ENCODE assay signal across 16 cellular contexts in the genomic region with DNA sequence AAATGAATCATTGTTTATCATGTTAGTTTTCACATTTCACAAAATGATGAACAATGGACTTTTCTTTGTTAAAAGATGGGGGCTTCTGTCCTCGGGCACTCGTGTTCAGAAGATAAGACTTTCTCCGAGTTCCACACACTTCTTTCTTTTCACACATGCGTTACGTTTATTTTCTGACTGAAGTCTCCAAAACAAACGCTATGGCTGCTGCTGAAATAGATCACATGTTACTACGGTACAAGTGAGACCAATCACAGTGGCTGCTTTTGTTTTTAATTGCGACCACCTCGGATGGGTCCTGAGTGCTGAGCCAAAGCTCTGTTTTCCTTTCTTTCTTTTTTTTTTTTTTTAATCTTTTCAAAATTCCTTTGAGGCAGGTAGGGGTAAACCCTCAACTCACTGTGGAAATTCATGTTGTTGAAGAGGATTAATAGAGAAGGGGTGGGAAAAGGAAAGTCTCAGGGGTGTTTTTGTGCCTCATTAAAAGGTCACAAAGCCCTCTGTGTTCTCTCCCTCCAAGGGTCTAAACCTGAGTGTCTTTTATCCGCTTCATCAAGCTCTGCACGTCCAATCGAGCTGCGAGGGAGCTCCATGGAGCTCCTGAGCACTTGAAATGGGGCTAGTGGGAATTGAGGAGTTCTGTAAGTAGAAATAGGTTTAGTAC. TPM values are rescaled to one million over a fixed set of nuclear protein-coding genes. Genes with fewer than 3 reads are reported as not detected.
A peak's percentile ranks its signal among the peaks of the same experiment; 100 is the strongest.
DNase-seq lines count a peak whose midpoint lies in the region; ATAC-seq and TF ChIP-seq lines count a peak whose summit lies in the region.
"Had no signal": no experiment of that assay in that cellular context is flagged by ENCODE, and none has a peak within 500 bp of the region (broad histone marks: within the 10 kb centered on the region; RNA-seq: fewer than 3 reads in every experiment).

No MANE protein-coding gene starts in this region.

- CTCF ChIA-PET in AG04450 (lab: Charles Lee): no interaction called here

- no peaks in the 10 kb centered on the region for H3K27me3 ChIP-seq in AG04450 (ENCODE audit: control insufficient read depth, insufficient read depth, low read length)
- H3K27me3 ChIP-seq: foreskin keratinocyte, stomach had no signal

- peaks cover 5% of the 10 kb centered on the region; the same call in 1 of the 2 replicates for H3K9me3 ChIP-seq in AG04450 (ENCODE audit: control insufficient read depth, insufficient read depth, low read length)
- H3K9me3 ChIP-seq in mesodermal cell (ENCODE audit: control insufficient read depth, low read length): peaks cover 10% of the 10 kb centered on the region
- H3K9me3 ChIP-seq: stomach had no signal

- peaks cover 47% of the 10 kb centered on the region for H3K4me1 ChIP-seq in mesodermal cell (ENCODE audit: control insufficient read depth, insufficient read depth, low read length, poor library complexity, severe bottlenecking)

- peaks cover 5% of the 10 kb centered on the region for H3K27me3 Mint-ChIP-seq in glutamatergic neuron (ENCODE audit: unreplicated experiment)

- in situ Hi-C loops in G401 (cut with HindIII; ENCODE audit: low sequenced_read_pairs): loop anchor here (5.0 kb wide), 1 partner anchor 76 kb away; no protein-coding TSS in a partner anchor

- H3K4me1 Mint-ChIP-seq in glutamatergic neuron (ENCODE audit: low read depth, unreplicated experiment): peaks cover 5% of the 10 kb centered on the region

- H3K4me3 ChIP-seq in AG04450 (ENCODE audit: low read depth, low read length) (no peak overlapping the region), mesodermal cell (ENCODE audit: extremely low read depth, insufficient read depth, low read length, poor library complexity, severe bottlenecking) (no peak overlapping the region)
- H3K4me3 ChIP-seq: stomach had no signal

- POLR2A ChIA-PET in AG04450 (lab: Yijun Ruan, JAX): interaction anchor here (0.8 to 1.3 kb wide), 3 partner anchors 21 to 196 kb away, joined by 3 to 7 read pairs (median 4); no protein-coding TSS in a partner anchor

- no peaks in the 10 kb centered on the region for H3K9me3 Mint-ChIP-seq in glutamatergic neuron (ENCODE audit: unreplicated experiment)

- no peak for ATAC-seq in HG03378 (IDR thresholded peaks at IDR 0.05; ENCODE audit: unreplicated experiment)
- ATAC-seq: foreskin keratinocyte, left lobe of liver, Panc1 had no signal

- peaks cover 6% of the 10 kb centered on the region for H3K36me3 Mint-ChIP-seq in glutamatergic neuron (ENCODE audit: unreplicated experiment)

- no peak for TF ChIP-seq CTCF in AG04450 (IDR thresholded peaks at IDR 0.05; ENCODE audit: low read depth, low read length)
- TF ChIP-seq CTCF in glutamatergic neuron (IDR thresholded peaks at IDR 0.05; ENCODE audit: partially characterized antibody, unreplicated experiment): no peak

- H3K27ac ChIP-seq in AG04450 (ENCODE audit: low read depth, low read length) (peak overlapping the region; percentile 48), caudate nucleus (ENCODE audit: low read depth, low read length) (peak overlapping the region; percentile 21), mesodermal cell (ENCODE audit: low read depth, low read length, severe bottlenecking) (peak overlapping the region; percentile 93)
- H3K27ac ChIP-seq: foreskin keratinocyte, stomach had no signal

- no peaks in the 10 kb centered on the region for H3K36me3 ChIP-seq in mesodermal cell (ENCODE audit: control insufficient read depth, insufficient read depth, low read length)
- H3K36me3 ChIP-seq: stomach had no signal

- no peak overlapping the region for H3K4me3 Mint-ChIP-seq in glutamatergic neuron (ENCODE audit: unreplicated experiment)

- WGBS in mesodermal cell (ENCODE audit: insufficient coverage in 2 of 2), 2 experiments: 54% methylated on average over 9 of the region's 13 CpGs

- H3K27ac Mint-ChIP-seq in glutamatergic neuron (ENCODE audit: unreplicated experiment): no peak overlapping the region

- DNase-seq in AG04450 (ENCODE audit: low read depth, low spot score) (no peak), G401 (ENCODE audit: low spot score) (peak; percentile 59), caudate nucleus (lab: John Stamatoyannopoulos, UW) (no peak), activated gamma-delta T cell (lab: John Stamatoyannopoulos, UW) (no peak), glutamatergic neuron (no peak), T1000 (lab: John Stamatoyannopoulos, UW) (no peak)
- DNase-seq: COR-L47; foreskin keratinocyte; MM.1S; NCI-H2171 treated with DMSO at 0.1 percent for 48 hours; stimulated activated CD4-positive, alpha-beta T cell treated with anti-CD3 and anti-CD28 coated beads, Interleukin-2, amount 100 ng/mL, for 48 hours; stomach had no signal

RNA-seq across cellular contexts. Expression of gene ARL4C, which starts 48.2 kb away (rescaled TPM):
- 13.0 and 15.0 TPM in 2 replicates for polyA plus RNA-seq in AG04450 (2011; rRNA removed)
- polyA minus RNA-seq in AG04450 (2011; rRNA and poly(A)+ RNA removed): 10.4 and 10.5 TPM in 2 replicates
- 33.1 and 39.8 TPM in 2 replicates for total RNA-seq in G401 (2014; rRNA removed; shearing (Covaris generic))
- 16.4 TPM for polyA plus RNA-seq in mesodermal cell (2013, experiment 1 of 2)
- polyA plus RNA-seq in mesodermal cell (2013, experiment 2 of 2): 17.9 TPM
- 23.2 TPM for total RNA-seq in glutamatergic neuron (ENCODE audit: unreplicated experiment)

Comparison
In these comparisons a context has a peak if more than half of its experiments do, and no peak if none do; other contexts are left out.
1. H3K27ac ChIP-seq: peak in every context shown above with its lines; median percentile 93 in mesodermal cell; 48 in AG04450; 21 in caudate nucleus.